10 cellular contexts compared by ENCODE assay signal in genomic region chr10:125038637-125039036, GRCh38.
DNase-seq lines count a peak whose midpoint lies in the region; ATAC-seq and TF ChIP-seq lines count a peak whose summit lies in the region.
"Had no signal": no experiment of that assay in that cellular context is flagged by ENCODE, and none has a peak within 500 bp of the region (broad histone marks: within the 10 kb centered on the region; RNA-seq: fewer than 3 reads in every experiment).

No MANE protein-coding gene starts in this region.

- peak; percentile 45 for TF ChIP-seq CTCF in A673 (conservative IDR thresholded peaks at IDR 0.05; ENCODE audit: low read depth, low read length)
- peak; percentile 0 to 43 for TF ChIP-seq CTCF in mammary epithelial cell (conservative IDR thresholded peaks at IDR 0.05 in 1 of 2, IDR thresholded peaks at IDR 0.05 in 1 of 2; ENCODE audit: extremely low read depth in 1 of 2, insufficient read depth in 1 of 2, low read depth in 1 of 2, low read length in 2 of 2)
- peak; percentile 12 to 38 (median 29) for TF ChIP-seq CTCF in right lobe of liver (IDR thresholded peaks at IDR 0.05)

- H3K9me3 ChIP-seq in A673 (ENCODE audit: low read depth, low read length, poor library complexity, severe bottlenecking) (no peaks in the 10 kb centered on the region), mammary epithelial cell (replicated peaks; ENCODE audit: insufficient read depth, low read length) (no peaks in the 10 kb centered on the region), right lobe of liver (no peaks in the 10 kb centered on the region)

- in situ Hi-C loops in mammary epithelial cell (cut with MboI; ENCODE audit: low sequenced_read_pairs in 2 of 2), result no loop called here

- H3K27ac ChIP-seq in A673 (ENCODE audit: low read depth, low read length, poor library complexity, severe bottlenecking) (peak overlapping the region; percentile 83), mammary epithelial cell (ENCODE audit: insufficient read depth, low read depth, low read length) (no peak overlapping the region), right lobe of liver (no peak overlapping the region)

- H3K9ac ChIP-seq in mammary epithelial cell (ENCODE audit: insufficient read depth, low read length), result no peak overlapping the region

- CTCF ChIA-PET in A673 (lab: Charles Lee) (no interaction called here), mammary epithelial cell (lab: Charles Lee; ENCODE audit: low non-redundant PET) (no interaction called here)
- CTCF ChIA-PET in activated naive CD4-positive, alpha-beta T cell treated with anti-CD3 and anti-CD28 coated beads, Interleukin-2, amount 10 ng/mL, durations not matched to agents 7 days and 5 days (lab: Charles Lee), result no interaction called here

- H3K9me3 Mint-ChIP-seq in activated naive CD4-positive, alpha-beta T cell treated with anti-CD3 and anti-CD28 coated beads, Interleukin-2, amount 10 ng/mL, durations not matched to agents 7 days and 5 days, result no peaks in the 10 kb centered on the region
- H3K9me3 Mint-ChIP-seq: activated naive CD8-positive, alpha-beta T cell treated with anti-CD3 and anti-CD28 coated beads, Interleukin-2, amount 50 U/mL, for 24 hours had no signal

- WGBS in mammary epithelial cell (ENCODE audit: low coverage, missing lambda C conversion rate), result 84% methylated on average over 8 of the region's 8 CpGs
- WGBS in right lobe of liver (ENCODE audit: insufficient coverage, low coverage, low lambda C conversion rate, missing lambda C conversion rate), result 57% methylated on average over 5 of the region's 8 CpGs

- no peak overlapping the region for H2AFZ ChIP-seq in mammary epithelial cell (ENCODE audit: low read depth, low read length)

- H3K4me3 Mint-ChIP-seq in activated naive CD4-positive, alpha-beta T cell treated with anti-CD3 and anti-CD28 coated beads, Interleukin-2, amount 10 ng/mL, durations not matched to agents 7 days and 5 days, result no peak overlapping the region
- H3K4me3 Mint-ChIP-seq: activated naive CD8-positive, alpha-beta T cell treated with anti-CD3 and anti-CD28 coated beads, Interleukin-2, amount 50 U/mL, for 24 hours had no signal

- ATAC-seq in right lobe of liver (peak; percentile 87 to 94 (median 91)), HG03108 (IDR thresholded peaks at IDR 0.05; ENCODE audit: unreplicated experiment) (no peak), GM21423 (IDR thresholded peaks at IDR 0.05; ENCODE audit: unreplicated experiment) (no peak)
- ATAC-seq: activated naive CD8-positive, alpha-beta T cell treated with anti-CD3 and anti-CD28 coated beads, Interleukin-2, amount 50 U/mL, for 24 hours had no signal

- H3K27me3 Mint-ChIP-seq in activated naive CD4-positive, alpha-beta T cell treated with anti-CD3 and anti-CD28 coated beads, Interleukin-2, amount 10 ng/mL, durations not matched to agents 7 days and 5 days, result peaks cover 19% of the 10 kb centered on the region
- H3K27me3 Mint-ChIP-seq: activated naive CD8-positive, alpha-beta T cell treated with anti-CD3 and anti-CD28 coated beads, Interleukin-2, amount 50 U/mL, for 24 hours had no signal

- peaks cover 90% of the 10 kb centered on the region for H3K79me2 ChIP-seq in mammary epithelial cell (ENCODE audit: insufficient read depth, low read length)

- H3K4me1 ChIP-seq in A673 (ENCODE audit: insufficient read depth, low read length, poor library complexity, severe bottlenecking) (peaks cover 90% of the 10 kb centered on the region), mammary epithelial cell (ENCODE audit: insufficient read depth, low read length) (peaks cover 44% of the 10 kb centered on the region), right lobe of liver (peaks cover 0 to 4% (median 0%) of the 10 kb centered on the region in 4 donors)

- no peak for TF ChIP-seq POLR2A in right lobe of liver (IDR thresholded peaks at IDR 0.05)

- no peaks in the 10 kb centered on the region for H3K36me3 Mint-ChIP-seq in activated naive CD4-positive, alpha-beta T cell treated with anti-CD3 and anti-CD28 coated beads, Interleukin-2, amount 10 ng/mL, durations not matched to agents 7 days and 5 days

- H3K4me2 ChIP-seq in mammary epithelial cell (ENCODE audit: insufficient read depth, low read depth, low read length), result no peak overlapping the region

- dilution Hi-C loops in mammary epithelial cell (cut with HindIII; ENCODE audit: low sequenced_read_pairs), result no loop called here

- H3K27me3 ChIP-seq in A673 (replicated peaks; ENCODE audit: insufficient read depth, low read depth, low read length, poor library complexity), result no peaks in the 10 kb centered on the region
- no peaks in the 10 kb centered on the region for H3K27me3 ChIP-seq in mammary epithelial cell (ENCODE audit: insufficient read depth, low read length)
- H3K27me3 ChIP-seq in right lobe of liver, result no peaks in the 10 kb centered on the region

- H3K36me3 ChIP-seq in A673 (ENCODE audit: insufficient read depth, low read length, poor library complexity, severe bottlenecking), result no peaks in the 10 kb centered on the region
- H3K36me3 ChIP-seq in mammary epithelial cell (ENCODE audit: insufficient read depth, low read length), result no peaks in the 10 kb centered on the region
- no peaks in the 10 kb centered on the region for H3K36me3 ChIP-seq in right lobe of liver

- H3K4me3 ChIP-seq in A673 (ENCODE audit: low read depth, low read length, poor library complexity, severe bottlenecking), result no peak overlapping the region
- no peak overlapping the region for H3K4me3 ChIP-seq in mammary epithelial cell (replicated peaks in 1 of 3; ENCODE audit: insufficient read depth in 1 of 3, low read depth in 2 of 3, low read length in 3 of 3)
- H3K4me3 ChIP-seq in right lobe of liver, result no peak overlapping the region

- DNase-seq in A673 (ENCODE audit: low spot score), result peak; percentile 43
- peak; percentile 35 for DNase-seq in HuH-7 (ENCODE audit: low spot score)
- no peak for DNase-seq in mammary epithelial cell
- peak in 2 of 3 donors; percentile 62 to 74 for DNase-seq in right lobe of liver
- no peak for DNase-seq in stimulated activated CD8-positive, alpha-beta memory T cell treated with anti-CD3 and anti-CD28 coated beads, Interleukin-4, amount 100 ng/mL, for 48 hours
- DNase-seq in activated naive CD4-positive, alpha-beta T cell treated with anti-CD3 and anti-CD28 coated beads, Interleukin-2, amount 10 ng/mL, durations not matched to agents 7 days and 5 days, result no peak
- DNase-seq: activated naive CD8-positive, alpha-beta T cell treated with anti-CD3 and anti-CD28 coated beads, Interleukin-2, amount 50 U/mL, for 24 hours; NK-92 treated with Interleukin-12 subunit alpha and Interleukin-12 subunit beta, amount 100 ng/mL, for 24 hours had no signal

- intact Hi-C loops in A673 (cut with micrococcal nuclease; ENCODE audit: unreplicated experiment), result loop anchor here (5.0 kb wide), 1 partner anchor 589 kb away; no protein-coding TSS in a partner anchor
- intact Hi-C loops in mammary epithelial cell (cut with micrococcal nuclease), result no loop called here
- intact Hi-C loops in right lobe of liver (cut with DNase I), result no loop called here

- H3K27ac Mint-ChIP-seq in activated naive CD4-positive, alpha-beta T cell treated with anti-CD3 and anti-CD28 coated beads, Interleukin-2, amount 10 ng/mL, durations not matched to agents 7 days and 5 days, result no peak overlapping the region
- H3K27ac Mint-ChIP-seq: activated naive CD8-positive, alpha-beta T cell treated with anti-CD3 and anti-CD28 coated beads, Interleukin-2, amount 50 U/mL, for 24 hours had no signal

- no peaks in the 10 kb centered on the region for H3K4me1 Mint-ChIP-seq in activated naive CD4-positive, alpha-beta T cell treated with anti-CD3 and anti-CD28 coated beads, Interleukin-2, amount 10 ng/mL, durations not matched to agents 7 days and 5 days
- H3K4me1 Mint-ChIP-seq: activated naive CD8-positive, alpha-beta T cell treated with anti-CD3 and anti-CD28 coated beads, Interleukin-2, amount 50 U/mL, for 24 hours had no signal

- BruUV-seq in A673 (replicated peaks; lab: Mats Ljungman, UMichigan), result no TSS peak
- BruUV-seq in mammary epithelial cell (replicated peaks; lab: Mats Ljungman, UMichigan), result no TSS peak

- POLR2A ChIA-PET in A673 (lab: Charles Lee; ENCODE audit: low non-redundant PET), result no interaction called here

- H4K20me1 ChIP-seq in mammary epithelial cell (ENCODE audit: insufficient read depth, low read length), result no peaks in the 10 kb centered on the region

Comparison
In these comparisons a context has a peak if more than half of its experiments do, and no peak if none do; other contexts are left out.
1. DNase-seq: peak in A673 (single experiment), HuH-7 (single experiment) and right lobe of liver (2 of 3); none in mammary epithelial cell (single experiment), stimulated activated CD8-positive, alpha-beta memory T cell treated with anti-CD3 and anti-CD28 coated beads, Interleukin-4, amount 100 ng/mL, for 48 hours (single experiment) and activated naive CD4-positive, alpha-beta T cell treated with anti-CD3 and anti-CD28 coated beads, Interleukin-2, amount 10 ng/mL, durations not matched to agents 7 days and 5 days (single experiment).
2. ATAC-seq: peak in right lobe of liver (4 of 4); none in HG03108 (single experiment) and GM21423 (single experiment).
3. Peak in every context shown above with its lines, with median percentiles within 50 percentile points of each other: CTCF ChIP-seq.